ENCODE assay signal across 9 cellular contexts in genomic region chr19:38417544-38418506, GRCh38. TPM values are rescaled to one million over a fixed set of nuclear protein-coding genes. Genes with fewer than 3 reads are reported as not detected.
DNase-seq lines count a peak whose midpoint lies in the region; ATAC-seq, FAIRE-seq and TF ChIP-seq lines count a peak whose summit lies in the region.
"Had no signal": no experiment of that assay in that cellular context is flagged by ENCODE, and none has a peak within 500 bp of the region (broad histone marks: within the 10 kb centered on the region; RNA-seq: fewer than 3 reads in every experiment).

No MANE protein-coding gene starts in this region.

- H3K27ac ChIP-seq in heart left ventricle = peak overlapping the region in 3 of 12 donors; percentile 18 to 52 (median 33)

- H3K9me3 Mint-ChIP-seq in activated T-cell treated with anti-CD3 and anti-CD28 coated beads, Interleukin-2, amount 50 U/mL, for 4 hours = no peaks in the 10 kb centered on the region

- no peaks in the 10 kb centered on the region for H3K36me3 ChIP-seq in heart left ventricle

- H3K4me3 ChIP-seq in heart left ventricle = peak overlapping the region in 11 of 12 donors; percentile 18 to 56 (median 44)

- H3K4me1 Mint-ChIP-seq in activated T-cell treated with anti-CD3 and anti-CD28 coated beads, Interleukin-2, amount 50 U/mL, for 4 hours (ENCODE audit: low read depth) = peaks cover 26% of the 10 kb centered on the region

- intact Hi-C loops in heart left ventricle (cut with DNase I) = loop anchor here in 1 of 10 donors (10.0 kb wide), 1 partner anchor 537 kb away; no protein-coding TSS in a partner anchor

- H3K4me3 Mint-ChIP-seq in activated T-cell treated with anti-CD3 and anti-CD28 coated beads, Interleukin-2, amount 50 U/mL, for 4 hours = peak overlapping the region; percentile 80

- WGBS in heart left ventricle, 4 donors = 5 to 9% (median 6%) methylated on average over 32 to 49 of the region's 49 CpGs

- no peaks in the 10 kb centered on the region for H3K9me3 ChIP-seq in heart left ventricle

- peak; percentile 91 for FAIRE-seq in GM12891 (lab: Jason Lieb, UNC)

- H3K36me3 Mint-ChIP-seq in activated T-cell treated with anti-CD3 and anti-CD28 coated beads, Interleukin-2, amount 50 U/mL, for 4 hours (ENCODE audit: insufficient read depth) = no peaks in the 10 kb centered on the region

- H3K27me3 ChIP-seq in heart left ventricle = peaks cover 0 to 18% (median 0%) of the 10 kb centered on the region in 9 donors

- H3K27me3 Mint-ChIP-seq in activated T-cell treated with anti-CD3 and anti-CD28 coated beads, Interleukin-2, amount 50 U/mL, for 4 hours (ENCODE audit: low read depth) = no peaks in the 10 kb centered on the region

- TF ChIP-seq POLR2A in GM12891 (IDR thresholded peaks at IDR 0.05; ENCODE audit: low read depth, low read length) (no peak), heart left ventricle (IDR thresholded peaks at IDR 0.05) (no peak)

- H3K4me1 ChIP-seq in heart left ventricle = peaks cover 0 to 16% (median 8%) of the 10 kb centered on the region in 12 donors

- DNase-seq in GM12891 (ENCODE audit: insufficient read length, low spot score) (peak; percentile 58), NCI-H69 (lab: John Stamatoyannopoulos, UW) (peak; percentile 75), heart left ventricle (peak; percentile 56 to 83 (median 76)), retina (peak; percentile 64), HK-2 (ENCODE audit: unreplicated experiment) (no peak)
- DNase-seq in activated T-cell treated with anti-CD3 and anti-CD28 coated beads, Interleukin-2, amount 50 U/mL, for 4 hours = peak; percentile 43

- TF ChIP-seq CTCF in heart left ventricle (IDR thresholded peaks at IDR 0.05) = peak in 1 of 12 donors; percentile 5

- peak; percentile 78 to 90 for ATAC-seq in activated T-cell treated with anti-CD3 and anti-CD28 coated beads, Interleukin-2, amount 50 U/mL, for 4 hours
- peak; percentile 64 to 95 (median 86) for ATAC-seq in heart left ventricle
- no peak for ATAC-seq in HG02763 (IDR thresholded peaks at IDR 0.05; ENCODE audit: unreplicated experiment)
- no peak for ATAC-seq in GM21717 (IDR thresholded peaks at IDR 0.05; ENCODE audit: unreplicated experiment)

TF ChIP-seq in GM12891, 5 proteins besides CTCF, POLR2A, EP300 and RAD21:
- peak; percentile 26; the same call in 1 of the 2 replicates for TF ChIP-seq SPI1 (IDR thresholded peaks at IDR 0.05; ENCODE audit: low read depth, low read length)
- TF ChIP-seq POLR2AphosphoS5 (IDR thresholded peaks at IDR 0.05; ENCODE audit: low read depth, low read length) = no peak

RNA-seq across cellular contexts. Expression of gene RASGRP4, which starts 8.2 kb away (rescaled TPM):
- 4.2 TPM for polyA plus RNA-seq in GM12891 (2012; ENCODE audit: low read depth, missing spikeins)
- 1 to 10 TPM in 2 of 3 donors, under 1 TPM in 1; 0.66 to 1.4 (median 1.2) TPM for total RNA-seq in activated T-cell treated with anti-CD3 and anti-CD28 coated beads, Interleukin-2, amount 50 U/mL, for 4 hours
- total RNA-seq in heart left ventricle = 1 to 10 TPM in 6 of 9 donors, under 1 TPM in 3; 0.51 to 6.7 (median 1.4) TPM
- polyA plus RNA-seq in heart left ventricle = under 1 TPM; 0.61 to 0.91 TPM

RNA-seq across cellular contexts. Expression of gene FAM98C, which starts 14.9 kb away (rescaled TPM):
- polyA plus RNA-seq in GM12891 (2012; ENCODE audit: low read depth, missing spikeins) = 10.3 TPM
- total RNA-seq in activated T-cell treated with anti-CD3 and anti-CD28 coated beads, Interleukin-2, amount 50 U/mL, for 4 hours = 10 to 100 TPM; 22.7 to 27.5 (median 24.5) TPM
- 10 to 100 TPM in 8 of 9 donors, 1 to 10 TPM in 1; 9.3 to 15.8 (median 11.9) TPM for total RNA-seq in heart left ventricle
- 10 to 100 TPM in 1 of 2 donors, 1 to 10 TPM in 1; 9.6 to 10.3 TPM for polyA plus RNA-seq in heart left ventricle

RNA-seq across cellular contexts. Expression of gene RYR1, which starts 15.7 kb away (rescaled TPM):
- 0.47 TPM for polyA plus RNA-seq in GM12891 (2012; ENCODE audit: low read depth, missing spikeins)
- 1 to 10 TPM; 2.3 to 3.9 (median 3.2) TPM for total RNA-seq in activated T-cell treated with anti-CD3 and anti-CD28 coated beads, Interleukin-2, amount 50 U/mL, for 4 hours
- 1 to 10 TPM in 5 of 9 donors, under 1 TPM in 4; 0.44 to 2.1 (median 1.4) TPM for total RNA-seq in heart left ventricle
- polyA plus RNA-seq in heart left ventricle = under 1 TPM; 0.61 to 0.72 TPM

RNA-seq across cellular contexts. Expression of gene SPRED3, which starts 29.3 kb away (rescaled TPM):
- polyA plus RNA-seq in GM12891 (2012; ENCODE audit: low read depth, missing spikeins) = 0.40 TPM
- under 1 TPM; 0.46 to 0.74 (median 0.57) TPM for total RNA-seq in activated T-cell treated with anti-CD3 and anti-CD28 coated beads, Interleukin-2, amount 50 U/mL, for 4 hours
- total RNA-seq in heart left ventricle = 1 to 10 TPM in 2 of 9 donors, under 1 TPM in 6, not detected in 1; 0.18 to 3.1 (median 0.72) TPM
- polyA plus RNA-seq in heart left ventricle = 1 to 10 TPM in 1 of 2 donors, under 1 TPM in 1; 0.30 to 1.3 TPM

RNA-seq across cellular contexts. Expression of gene GGN, which starts 30.0 kb away (rescaled TPM):
- not detected for polyA plus RNA-seq in GM12891 (2012; ENCODE audit: low read depth, missing spikeins)
- under 1 TPM in 2 of 3 donors, not detected in 1; 0.11 TPM for total RNA-seq in activated T-cell treated with anti-CD3 and anti-CD28 coated beads, Interleukin-2, amount 50 U/mL, for 4 hours
- under 1 TPM in 5 of 9 donors, not detected in 4; 0.18 to 0.67 (median 0.31) TPM for total RNA-seq in heart left ventricle
- polyA plus RNA-seq in heart left ventricle = under 1 TPM; 0.15 to 0.42 TPM
- total RNA-seq: subcutaneous adipose tissue had no signal

Comparison
In these comparisons a context has a peak if more than half of its experiments do, and no peak if none do; other contexts are left out.
1. ATAC-seq: peak in activated T-cell treated with anti-CD3 and anti-CD28 coated beads, Interleukin-2, amount 50 U/mL, for 4 hours (2 of 2) and heart left ventricle (4 of 4); none in HG02763 (single experiment) and GM21717 (single experiment).